13 cellular contexts compared by ENCODE assay signal in genomic region chr17:29379084-29379811, GRCh38. TPM values are rescaled to one million over a fixed set of nuclear protein-coding genes. Genes with fewer than 3 reads are reported as not detected.
A peak's percentile ranks its signal among the peaks of the same experiment; 100 is the strongest.
DNase-seq lines count a peak whose midpoint lies in the region; FAIRE-seq and TF ChIP-seq lines count a peak whose summit lies in the region.
"Had no signal": no experiment of that assay in that cellular context is flagged by ENCODE, and none has a peak within 500 bp of the region (broad histone marks: within the 10 kb centered on the region; RNA-seq: fewer than 3 reads in every experiment).

No MANE protein-coding gene starts in this region.

- H3K4me3 ChIP-seq in BLaER1 = no peak overlapping the region
- no peak overlapping the region for H3K4me3 ChIP-seq in bronchial epithelial cell (ENCODE audit: low read depth, low read length)
- H3K4me3 ChIP-seq in mesendoderm (ENCODE audit: low read length) = no peak overlapping the region
- H3K4me3 ChIP-seq: heart right ventricle had no signal

- no peaks in the 10 kb centered on the region for H3K79me2 ChIP-seq in mesendoderm (ENCODE audit: control insufficient read depth, insufficient read depth, low read length)

- no peak overlapping the region for H2BK120ac ChIP-seq in mesendoderm (ENCODE audit: low read depth, low read length)

- H4K20me1 ChIP-seq in BLaER1 = no peaks in the 10 kb centered on the region

- no peaks in the 10 kb centered on the region for H3K9me3 ChIP-seq in BLaER1
- H3K9me3 ChIP-seq: heart right ventricle had no signal

- WGBS in mesendoderm (ENCODE audit: extremely low coverage, insufficient coverage, low lambda C conversion rate) = no CpG with 5 or more reads among the region's 12 CpGs

- H3K27ac ChIP-seq in BLaER1 (no peak overlapping the region), mesendoderm (ENCODE audit: low read depth, low read length) (no peak overlapping the region)

- H4K8ac ChIP-seq in mesendoderm (ENCODE audit: low read depth, low read length) = no peak overlapping the region

- no peaks in the 10 kb centered on the region for H3K36me3 ChIP-seq in BLaER1
- no peaks in the 10 kb centered on the region for H3K36me3 ChIP-seq in bronchial epithelial cell (ENCODE audit: control insufficient read depth, insufficient read depth, low read length)
- no peaks in the 10 kb centered on the region for H3K36me3 ChIP-seq in mesendoderm (ENCODE audit: control insufficient read depth, insufficient read depth, low read length)
- H3K36me3 ChIP-seq: heart right ventricle had no signal

- TF ChIP-seq CTCF in bronchial epithelial cell (IDR thresholded peaks at IDR 0.05; ENCODE audit: insufficient read depth, low read length, severe bottlenecking) = no peak

- no peaks in the 10 kb centered on the region for H3K27me3 ChIP-seq in BLaER1
- H3K27me3 ChIP-seq in bronchial epithelial cell (ENCODE audit: control insufficient read depth, insufficient read depth, low read length) = no peaks in the 10 kb centered on the region
- no peaks in the 10 kb centered on the region for H3K27me3 ChIP-seq in mesendoderm (ENCODE audit: insufficient read depth, low read length, poor library complexity)
- H3K27me3 ChIP-seq: heart right ventricle had no signal

- H3K4me1 ChIP-seq in BLaER1 (peaks cover 11% of the 10 kb centered on the region), mesendoderm (ENCODE audit: control insufficient read depth, low read depth, low read length) (no peaks in the 10 kb centered on the region)

- FAIRE-seq in bronchial epithelial cell (lab: Jason Lieb, UNC) = no peak

- H3K27ac Mint-ChIP-seq in activated CD4-positive, alpha-beta T cell treated with anti-CD3 and anti-CD28 coated beads, Interleukin-2, amount 10 ng/mL, durations not matched to agents 7 days and 5 days = no peak overlapping the region
- H3K27ac Mint-ChIP-seq: activated T-cell treated with anti-CD3 and anti-CD28 coated beads, Interleukin-2, amount 50 U/mL, for 72 hours; stimulated activated naive CD8-positive, alpha-beta T cell treated with anti-CD3 and anti-CD28 coated beads, Interleukin-15, amount 100 ng/mL, for 72 hours had no signal

- no peaks in the 10 kb centered on the region for H3K9me3 Mint-ChIP-seq in activated CD4-positive, alpha-beta T cell treated with anti-CD3 and anti-CD28 coated beads, Interleukin-2, amount 10 ng/mL, durations not matched to agents 7 days and 5 days
- H3K9me3 Mint-ChIP-seq: activated T-cell treated with anti-CD3 and anti-CD28 coated beads, Interleukin-2, amount 50 U/mL, for 72 hours; naive B cell; stimulated activated naive CD8-positive, alpha-beta T cell treated with anti-CD3 and anti-CD28 coated beads, Interleukin-15, amount 100 ng/mL, for 72 hours had no signal

- H3K4me3 Mint-ChIP-seq in activated CD4-positive, alpha-beta T cell treated with anti-CD3 and anti-CD28 coated beads, Interleukin-2, amount 10 ng/mL, durations not matched to agents 7 days and 5 days = no peak overlapping the region
- H3K4me3 Mint-ChIP-seq: activated T-cell treated with anti-CD3 and anti-CD28 coated beads, Interleukin-2, amount 50 U/mL, for 72 hours; naive B cell; stimulated activated naive CD8-positive, alpha-beta T cell treated with anti-CD3 and anti-CD28 coated beads, Interleukin-15, amount 100 ng/mL, for 72 hours had no signal

- POLR2A ChIA-PET in activated CD4-positive, alpha-beta T cell treated with anti-CD3 and anti-CD28 coated beads, Interleukin-2, amount 10 ng/mL, durations not matched to agents 7 days and 5 days (lab: Charles Lee) = no interaction called here

- no peaks in the 10 kb centered on the region for H3K4me1 Mint-ChIP-seq in activated CD4-positive, alpha-beta T cell treated with anti-CD3 and anti-CD28 coated beads, Interleukin-2, amount 10 ng/mL, durations not matched to agents 7 days and 5 days
- H3K4me1 Mint-ChIP-seq: naive B cell; stimulated activated naive CD8-positive, alpha-beta T cell treated with anti-CD3 and anti-CD28 coated beads, Interleukin-15, amount 100 ng/mL, for 72 hours had no signal

- CTCF ChIA-PET in activated CD4-positive, alpha-beta T cell treated with anti-CD3 and anti-CD28 coated beads, Interleukin-2, amount 10 ng/mL, durations not matched to agents 7 days and 5 days (lab: Charles Lee) = interaction anchor here (1.4 kb wide), 1 partner anchor 9 kb away, joined by 4 read pairs; no protein-coding TSS in a partner anchor

- H3K4me2 ChIP-seq in BLaER1 = peak overlapping the region; percentile 59
- H3K4me2 ChIP-seq in mesendoderm (ENCODE audit: low read length) = no peak overlapping the region

- H4K5ac ChIP-seq in mesendoderm (ENCODE audit: low read length) = no peak overlapping the region

- no peak overlapping the region for H3K23ac ChIP-seq in mesendoderm (ENCODE audit: low read length)

- no peak overlapping the region for H3K4ac ChIP-seq in mesendoderm (ENCODE audit: low read depth, low read length)

- no peaks in the 10 kb centered on the region for H3K27me3 Mint-ChIP-seq in activated CD4-positive, alpha-beta T cell treated with anti-CD3 and anti-CD28 coated beads, Interleukin-2, amount 10 ng/mL, durations not matched to agents 7 days and 5 days
- H3K27me3 Mint-ChIP-seq: stimulated activated naive CD8-positive, alpha-beta T cell treated with anti-CD3 and anti-CD28 coated beads, Interleukin-15, amount 100 ng/mL, for 72 hours had no signal

- H3K56ac ChIP-seq in mesendoderm (ENCODE audit: low read length) = no peak overlapping the region

- H3K79me1 ChIP-seq in mesendoderm (ENCODE audit: low read length) = no peaks in the 10 kb centered on the region

- H3K36me3 Mint-ChIP-seq in activated CD4-positive, alpha-beta T cell treated with anti-CD3 and anti-CD28 coated beads, Interleukin-2, amount 10 ng/mL, durations not matched to agents 7 days and 5 days (ENCODE audit: low read depth) = no peaks in the 10 kb centered on the region
- H3K36me3 Mint-ChIP-seq: CD14-positive monocyte, naive B cell had no signal

- no peak overlapping the region for H2BK5ac ChIP-seq in mesendoderm (ENCODE audit: low read length)

- no peak overlapping the region for H2AK5ac ChIP-seq in mesendoderm (ENCODE audit: low read length)

- no peak overlapping the region for H2BK15ac ChIP-seq in mesendoderm (replicated peaks; ENCODE audit: low read depth)

- H3K9ac ChIP-seq in BLaER1 (peak overlapping the region; percentile 43; the same call in 1 of the 2 replicates), mesendoderm (ENCODE audit: low read length) (no peak overlapping the region)

- DNase-seq in MV-4-11 (lab: John Stamatoyannopoulos, UW) = peak; percentile 69
- peak; percentile 35 for DNase-seq in bronchial epithelial cell (ENCODE audit: low read depth)
- DNase-seq in mesendoderm = peak; percentile 26
- DNase-seq in foreskin melanocyte = no peak
- DNase-seq in SW480 (ENCODE audit: low spot score) = no peak
- DNase-seq in activated CD4-positive, alpha-beta T cell treated with anti-CD3 and anti-CD28 coated beads, Interleukin-2, amount 10 ng/mL, durations not matched to agents 7 days and 5 days = no peak
- no peak for DNase-seq in NCI-H1436 treated with DMSO at 0.1 percent for 48 hours (lab: John Stamatoyannopoulos, UW)
- DNase-seq: activated T-cell treated with anti-CD3 and anti-CD28 coated beads, Interleukin-2, amount 50 U/mL, for 72 hours; heart right ventricle; naive B cell; stimulated activated naive CD8-positive, alpha-beta T cell treated with anti-CD3 and anti-CD28 coated beads, Interleukin-15, amount 100 ng/mL, for 72 hours had no signal

- no peak overlapping the region for H3K18ac ChIP-seq in mesendoderm (ENCODE audit: low read length)

RNA-seq across cellular contexts. Expression of gene TAOK1, which starts 10.9 kb away (rescaled TPM):
- 32.1 and 42.2 TPM in 2 replicates for total RNA-seq in bronchial epithelial cell
- polyA plus RNA-seq in mesendoderm (2013, experiment 1 of 2) = 21.1 TPM
- 21.2 TPM for polyA plus RNA-seq in mesendoderm (2013, experiment 2 of 2)
- total RNA-seq in activated CD4-positive, alpha-beta T cell treated with anti-CD3 and anti-CD28 coated beads, Interleukin-2, amount 10 ng/mL, durations not matched to agents 7 days and 5 days = 10 to 100 TPM; 46.5 to 47.7 TPM

Comparison
In these comparisons a context has a peak if more than half of its experiments do, and no peak if none do; other contexts are left out.
1. DNase-seq: peak in MV-4-11 (single experiment), bronchial epithelial cell (single experiment) and mesendoderm (single experiment); none in foreskin melanocyte (single experiment), SW480 (single experiment), activated CD4-positive, alpha-beta T cell treated with anti-CD3 and anti-CD28 coated beads, Interleukin-2, amount 10 ng/mL, durations not matched to agents 7 days and 5 days (single experiment) and NCI-H1436 treated with DMSO at 0.1 percent for 48 hours (single experiment).